Comparison of ENCODE assay signal across 5 cellular contexts in the genomic region with DNA sequence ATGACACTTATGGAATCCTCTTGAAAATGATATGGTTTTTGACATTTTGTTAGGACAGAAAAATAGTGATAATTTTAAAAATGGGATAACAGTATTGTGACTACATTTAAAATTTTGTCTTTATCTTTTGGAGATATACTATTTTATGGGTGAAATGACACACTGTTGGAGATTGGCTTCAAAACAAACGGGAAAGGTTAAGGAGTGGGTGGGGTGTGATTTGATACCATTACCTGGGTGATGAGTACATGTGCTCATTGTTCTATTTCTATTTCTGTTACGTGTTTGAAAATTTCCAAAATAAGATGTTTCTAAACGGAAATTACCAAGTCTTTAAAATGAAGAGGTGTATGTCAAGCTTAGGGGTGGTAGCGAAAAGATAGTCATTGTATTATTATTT. TPM values are rescaled to one million over a fixed set of nuclear protein-coding genes. Genes with fewer than 3 reads are reported as not detected.
DNase-seq lines count a peak whose midpoint lies in the region; ATAC-seq, FAIRE-seq and TF ChIP-seq lines count a peak whose summit lies in the region.
"Not testable (repeated sequence)": the region's sequence is repeated elsewhere in the genome, so short reads cannot be mapped to it uniquely, and the experiment has no call there.

No MANE protein-coding gene starts in this region.

- intact Hi-C loops in activated CD8-positive, alpha-beta T cell treated with anti-CD3 and anti-CD28 coated beads for 36 hours (cut with micrococcal nuclease); kidney (cut with DNase I): not testable (repeated sequence)

- H3K4me3 ChIP-seq in kidney (ENCODE audit: low read length in 2 of 2): not testable (repeated sequence)

- peak; percentile 44 to 48 for ATAC-seq in activated CD4-positive, CD25-positive, alpha-beta regulatory T cell treated with anti-CD3 and anti-CD28 coated beads, Interleukin-2, amount 50 U/mL, for 24 hours
- peak; percentile 66 for ATAC-seq in activated CD8-positive, alpha-beta T cell treated with anti-CD3 and anti-CD28 coated beads for 36 hours
- ATAC-seq in activated naive CD8-positive, alpha-beta T cell treated with anti-CD3 and anti-CD28 coated beads, Interleukin-2, amount 50 U/mL, for 24 hours: peak; percentile 15

- H3K9me3 Mint-ChIP-seq in activated CD8-positive, alpha-beta T cell treated with anti-CD3 and anti-CD28 coated beads for 36 hours; activated naive CD8-positive, alpha-beta T cell treated with anti-CD3 and anti-CD28 coated beads, Interleukin-2, amount 50 U/mL, for 24 hours: not testable (repeated sequence)

- not testable (repeated sequence) for H3K9me3 ChIP-seq in kidney (ENCODE audit: control insufficient read depth in 1 of 2, low read length in 2 of 2)

- not testable (repeated sequence) for H3K27me3 Mint-ChIP-seq in activated CD8-positive, alpha-beta T cell treated with anti-CD3 and anti-CD28 coated beads for 36 hours; activated naive CD8-positive, alpha-beta T cell treated with anti-CD3 and anti-CD28 coated beads, Interleukin-2, amount 50 U/mL, for 24 hours

- TF ChIP-seq CTCF in activated CD8-positive, alpha-beta T cell treated with anti-CD3 and anti-CD28 coated beads for 36 hours (IDR thresholded peaks at IDR 0.05); kidney (IDR thresholded peaks at IDR 0.05; ENCODE audit: borderline replicate concordance, extremely low read depth, insufficient read depth): not testable (repeated sequence)

- POLR2A ChIA-PET in activated CD8-positive, alpha-beta T cell treated with anti-CD3 and anti-CD28 coated beads for 36 hours (lab: Charles Lee): not testable (repeated sequence)

- CTCF ChIA-PET in activated CD8-positive, alpha-beta T cell treated with anti-CD3 and anti-CD28 coated beads for 36 hours (lab: Charles Lee): not testable (repeated sequence)

- not testable (repeated sequence) for H3K4me3 Mint-ChIP-seq in activated CD8-positive, alpha-beta T cell treated with anti-CD3 and anti-CD28 coated beads for 36 hours; activated naive CD8-positive, alpha-beta T cell treated with anti-CD3 and anti-CD28 coated beads, Interleukin-2, amount 50 U/mL, for 24 hours

- not testable (repeated sequence) for H3K4me1 Mint-ChIP-seq in activated CD8-positive, alpha-beta T cell treated with anti-CD3 and anti-CD28 coated beads for 36 hours (ENCODE audit: low read depth); activated naive CD8-positive, alpha-beta T cell treated with anti-CD3 and anti-CD28 coated beads, Interleukin-2, amount 50 U/mL, for 24 hours

- not testable (repeated sequence) for H3K27ac Mint-ChIP-seq in activated CD8-positive, alpha-beta T cell treated with anti-CD3 and anti-CD28 coated beads for 36 hours; activated naive CD8-positive, alpha-beta T cell treated with anti-CD3 and anti-CD28 coated beads, Interleukin-2, amount 50 U/mL, for 24 hours

- H3K36me3 ChIP-seq in kidney (ENCODE audit: control insufficient read depth in 1 of 2, insufficient read depth in 2 of 2, low read length in 2 of 2): peaks cover 0 to 12% of the 10 kb centered on the region in 2 donors

- H3K27ac ChIP-seq in kidney (ENCODE audit: low read depth in 2 of 2, low read length in 2 of 2): not testable (repeated sequence)

- H3K4me1 ChIP-seq in kidney (ENCODE audit: control insufficient read depth in 1 of 2, insufficient read depth in 1 of 2, low read depth in 1 of 2, low read length in 2 of 2): not testable (repeated sequence)

- FAIRE-seq in endometrium (lab: Jason Lieb, UNC) (peak; percentile 21), kidney (lab: Jason Lieb, UNC) (peak; percentile 80)

- not testable (repeated sequence) for H3K36me3 Mint-ChIP-seq in activated CD8-positive, alpha-beta T cell treated with anti-CD3 and anti-CD28 coated beads for 36 hours (ENCODE audit: low read depth); activated naive CD8-positive, alpha-beta T cell treated with anti-CD3 and anti-CD28 coated beads, Interleukin-2, amount 50 U/mL, for 24 hours (ENCODE audit: low read depth)

- DNase-seq in activated CD8-positive, alpha-beta T cell treated with anti-CD3 and anti-CD28 coated beads for 36 hours; activated naive CD8-positive, alpha-beta T cell treated with anti-CD3 and anti-CD28 coated beads, Interleukin-2, amount 50 U/mL, for 24 hours; kidney: not testable (repeated sequence)

- not testable (repeated sequence) for H3K9ac ChIP-seq in kidney (ENCODE audit: low read length in 2 of 2)

RNA-seq across cellular contexts. Expression of a gene that starts 28.7 kb away (rescaled TPM):
- total RNA-seq in activated CD8-positive, alpha-beta T cell treated with anti-CD3 and anti-CD28 coated beads for 36 hours: 10 to 100 TPM; 13.8 to 14.7 TPM
- 37.2 TPM for total RNA-seq in kidney
- 12.2 TPM for polyA plus RNA-seq in kidney (ENCODE audit: insufficient read depth, low read depth, low replicate concordance)

Comparison
In these comparisons a context has a peak if more than half of its experiments do, and no peak if none do; other contexts are left out.
1. ATAC-seq: peak in every context shown above with its lines; median percentile 66 in activated CD8-positive, alpha-beta T cell treated with anti-CD3 and anti-CD28 coated beads for 36 hours; 46 in activated CD4-positive, CD25-positive, alpha-beta regulatory T cell treated with anti-CD3 and anti-CD28 coated beads, Interleukin-2, amount 50 U/mL, for 24 hours; 15 in activated naive CD8-positive, alpha-beta T cell treated with anti-CD3 and anti-CD28 coated beads, Interleukin-2, amount 50 U/mL, for 24 hours.